Comparison of ENCODE assay signal across 14 cellular contexts in genomic region chrX:154365052-154365600, GRCh38. TPM values are rescaled to one million over a fixed set of nuclear protein-coding genes. Genes with fewer than 3 reads are reported as not detected.
A peak's percentile ranks its signal among the peaks of the same experiment; 100 is the strongest.
DNase-seq lines count a peak whose midpoint lies in the region; ATAC-seq and TF ChIP-seq lines count a peak whose summit lies in the region.
"Had no signal": no experiment of that assay in that cellular context is flagged by ENCODE, and none has a peak within 500 bp of the region (broad histone marks: within the 10 kb centered on the region; RNA-seq: fewer than 3 reads in every experiment).

No MANE protein-coding gene starts in this region.

- H3K4me1 Mint-ChIP-seq in type B pancreatic cell (ENCODE audit: unreplicated experiment), result no peaks in the 10 kb centered on the region

- H3K4me3 Mint-ChIP-seq in type B pancreatic cell, result no peak overlapping the region

- H3K9me3 ChIP-seq in right atrium auricular region, result no peaks in the 10 kb centered on the region
- H3K9me3 ChIP-seq in fibroblast of lung (ENCODE audit: control insufficient read depth, insufficient read depth, low read depth, low read length), result no peaks in the 10 kb centered on the region
- H3K9me3 ChIP-seq in body of pancreas, result no peaks in the 10 kb centered on the region
- H3K9me3 ChIP-seq: pancreas, upper lobe of right lung had no signal

- H3K36me3 ChIP-seq in right atrium auricular region (peaks cover 88% of the 10 kb centered on the region), fibroblast of lung (ENCODE audit: control insufficient read depth, insufficient read depth, low read length) (peaks cover 51% of the 10 kb centered on the region), body of pancreas (replicated peaks in 1 of 2; ENCODE audit: insufficient read depth in 1 of 2, low read depth in 2 of 2) (no peaks in the 10 kb centered on the region)

- no peak for TF ChIP-seq POLR2A in body of pancreas (IDR thresholded peaks at IDR 0.05)

- no peaks in the 10 kb centered on the region for H3K9me3 Mint-ChIP-seq in type B pancreatic cell

- 79 to 91% methylated on average over 9 to 16 of the region's 20 CpGs for whole genome bisulfite sequencing in body of pancreas, 2 donors

- no peaks in the 10 kb centered on the region for H3K27me3 ChIP-seq in right atrium auricular region
- no peaks in the 10 kb centered on the region for H3K27me3 ChIP-seq in fibroblast of lung (ENCODE audit: control insufficient read depth, insufficient read depth, low read length)
- no peaks in the 10 kb centered on the region for H3K27me3 ChIP-seq in body of pancreas
- H3K27me3 ChIP-seq: pancreas, upper lobe of right lung had no signal

- peaks cover 4% of the 10 kb centered on the region for H3K36me3 Mint-ChIP-seq in type B pancreatic cell

- intact Hi-C loops in Right ventricle myocardium inferior (cut with DNase I), result no loop called here
- intact Hi-C loops in body of pancreas (cut with DNase I), result no loop called here

- H3K27ac Mint-ChIP-seq in type B pancreatic cell, result peak overlapping the region; percentile 82

- peak overlapping the region; percentile 84 to 96 for H3K27ac ChIP-seq in right atrium auricular region
- H3K27ac ChIP-seq in fibroblast of lung (ENCODE audit: insufficient read depth, low read length), result no peak overlapping the region
- H3K27ac ChIP-seq in body of pancreas, result no peak overlapping the region
- H3K27ac ChIP-seq: pancreas, upper lobe of right lung had no signal

- DNase-seq in right atrium auricular region (ENCODE audit: low spot score) (no peak), Right ventricle myocardium inferior (ENCODE audit: missing footprints) (no peak), fibroblast of lung (ENCODE audit: low read depth in 2 of 2) (no peak), type B pancreatic cell (ENCODE audit: extremely low spot score, unreplicated experiment) (no peak), NCI-H748 (lab: John Stamatoyannopoulos, UW; ENCODE audit: unreplicated experiment) (no peak), body of pancreas (no peak)
- DNase-seq: activated CD4-positive, alpha-beta T cell treated with anti-CD3 and anti-CD28 coated beads for 4 hours; aorta; mammary epithelial cell; NCI-H2081; pancreas; RPMI8226; stimulated activated CD4-positive, alpha-beta T cell treated with anti-CD3 and anti-CD28 coated beads, Interleukin-15, amount 100 ng/mL, for 24 hours; upper lobe of right lung had no signal

- H3K27me3 Mint-ChIP-seq in type B pancreatic cell, result no peaks in the 10 kb centered on the region

- no peak overlapping the region for H2AFZ ChIP-seq in fibroblast of lung (ENCODE audit: low read length)

- peaks cover 88% of the 10 kb centered on the region for H3K79me2 ChIP-seq in fibroblast of lung (ENCODE audit: control insufficient read depth, insufficient read depth, low read length)

- no peaks in the 10 kb centered on the region for H4K20me1 ChIP-seq in fibroblast of lung (ENCODE audit: control insufficient read depth, extremely low read depth, insufficient read depth, low read length)

- peaks cover 0 to 28% of the 10 kb centered on the region in 2 donors for H3K4me1 ChIP-seq in right atrium auricular region
- H3K4me1 ChIP-seq in fibroblast of lung (ENCODE audit: control insufficient read depth, extremely low read depth, insufficient read depth, low read length), result peaks cover 6% of the 10 kb centered on the region
- H3K4me1 ChIP-seq in body of pancreas, result peaks cover 9% of the 10 kb centered on the region
- H3K4me1 ChIP-seq: pancreas had no signal

- no peak overlapping the region for H3K9ac ChIP-seq in fibroblast of lung (ENCODE audit: insufficient read depth, low read length)

- peak overlapping the region; percentile 25 for H3K4me2 ChIP-seq in fibroblast of lung (ENCODE audit: extremely low read depth, insufficient read depth, low read length)

- H3K4me3 ChIP-seq in right atrium auricular region, result no peak overlapping the region
- H3K4me3 ChIP-seq in fibroblast of lung (replicated peaks in 1 of 4; ENCODE audit: control extremely low read depth in 1 of 4, insufficient read depth in 1 of 4, low read depth in 3 of 4, low read length in 4 of 4), result no peak overlapping the region
- H3K4me3 ChIP-seq in body of pancreas, result no peak overlapping the region
- H3K4me3 ChIP-seq: pancreas, upper lobe of right lung had no signal

- TF ChIP-seq CTCF in right atrium auricular region (IDR thresholded peaks at IDR 0.05) (no peak), fibroblast of lung (conservative IDR thresholded peaks at IDR 0.05 in 1 of 2, IDR thresholded peaks at IDR 0.05 in 1 of 2; ENCODE audit: low read depth in 1 of 2, low read length in 2 of 2) (no peak), type B pancreatic cell (conservative IDR thresholded peaks at IDR 0.05) (no peak), body of pancreas (IDR thresholded peaks at IDR 0.05) (no peak)

- ATAC-seq in Right ventricle myocardium inferior, result no peak
- no peak for ATAC-seq in body of pancreas
- ATAC-seq: pancreas, upper lobe of right lung had no signal

RNA-seq across cellular contexts. Expression of gene FLNA, which starts 9.3 kb away (rescaled TPM):
- total RNA-seq in right atrium auricular region (100 to 1,000 TPM; 263 to 419 TPM), Right ventricle myocardium inferior (253 TPM), fibroblast of lung (2,298 and 2,728 TPM in 2 replicates), type B pancreatic cell (ENCODE audit: low replicate concordance) (806 and 851 TPM in 2 replicates), body of pancreas (100 to 1,000 TPM; 230 to 308 TPM)
- polyA plus RNA-seq in fibroblast of lung, result 654 and 799 TPM in 2 replicates
- 2,069 and 2,562 TPM in 2 replicates for polyA plus RNA-seq in fibroblast of lung (2012)
- polyA minus RNA-seq in fibroblast of lung (ENCODE audit: low replicate concordance), result 6,600 and 11,662 TPM in 2 replicates

RNA-seq across cellular contexts. Expression of gene EMD, which starts 14.0 kb away (rescaled TPM):
- total RNA-seq in right atrium auricular region, result 10 to 100 TPM; 41.5 to 47.0 TPM
- 51.1 TPM for total RNA-seq in Right ventricle myocardium inferior
- total RNA-seq in fibroblast of lung, result 23.4 and 26.4 TPM in 2 replicates
- 72.1 and 82.4 TPM in 2 replicates for polyA plus RNA-seq in fibroblast of lung
- 92.1 and 110 TPM in 2 replicates for polyA plus RNA-seq in fibroblast of lung (2012)
- polyA minus RNA-seq in fibroblast of lung (ENCODE audit: low replicate concordance), result 129 and 139 TPM in 2 replicates
- total RNA-seq in type B pancreatic cell (ENCODE audit: low replicate concordance), result 56.7 and 62.7 TPM in 2 replicates
- total RNA-seq in body of pancreas, result 10 to 100 TPM; 23.6 to 28.3 TPM

RNA-seq across cellular contexts. Expression of gene RPL10, which starts 33.1 kb away (rescaled TPM):
- total RNA-seq in right atrium auricular region (1,000 to 10,000 TPM; 1,667 to 4,587 TPM), Right ventricle myocardium inferior (2,181 TPM), fibroblast of lung (2,291 and 2,319 TPM in 2 replicates), type B pancreatic cell (ENCODE audit: low replicate concordance) (2,880 and 3,042 TPM in 2 replicates), body of pancreas (1,000 to 10,000 TPM; 1,426 to 2,757 TPM)
- 4,015 and 4,527 TPM in 2 replicates for polyA plus RNA-seq in fibroblast of lung
- polyA plus RNA-seq in fibroblast of lung (2012), result 3,945 and 3,972 TPM in 2 replicates
- 1,736 and 2,258 TPM in 2 replicates for polyA minus RNA-seq in fibroblast of lung (ENCODE audit: low replicate concordance)

RNA-seq across cellular contexts. Expression of gene DNASE1L1, which starts 43.9 kb away (rescaled TPM):
- total RNA-seq in right atrium auricular region, result 10 to 100 TPM; 74.4 to 84.0 TPM
- 52.3 TPM for total RNA-seq in Right ventricle myocardium inferior
- 13.9 and 38.5 TPM in 2 replicates for total RNA-seq in fibroblast of lung
- polyA plus RNA-seq in fibroblast of lung, result 11.3 and 13.6 TPM in 2 replicates
- 17.0 and 18.7 TPM in 2 replicates for polyA plus RNA-seq in fibroblast of lung (2012)
- 22.0 and 24.1 TPM in 2 replicates for polyA minus RNA-seq in fibroblast of lung (ENCODE audit: low replicate concordance)
- 13.3 and 14.4 TPM in 2 replicates for total RNA-seq in type B pancreatic cell (ENCODE audit: low replicate concordance)
- 10 to 100 TPM in 1 of 2 donors, 1 to 10 TPM in 1; 9.6 to 16.1 TPM for total RNA-seq in body of pancreas

RNA-seq across cellular contexts. Expression of gene TAFAZZIN, which starts 46.2 kb away (rescaled TPM):
- total RNA-seq in right atrium auricular region (10 to 100 TPM; 24.8 to 28.9 TPM), Right ventricle myocardium inferior (36.1 TPM), fibroblast of lung (17.7 and 21.6 TPM in 2 replicates), type B pancreatic cell (ENCODE audit: low replicate concordance) (30.5 and 46.1 TPM in 2 replicates), body of pancreas (10 to 100 TPM; 42.0 to 97.6 TPM)
- polyA plus RNA-seq in fibroblast of lung, result 11.2 and 12.1 TPM in 2 replicates
- polyA plus RNA-seq in fibroblast of lung (2012), result 11.5 and 14.2 TPM in 2 replicates
- 18.1 and 20.7 TPM in 2 replicates for polyA minus RNA-seq in fibroblast of lung (ENCODE audit: low replicate concordance)

Comparison
In these comparisons a context has a peak if more than half of its experiments do, and no peak if none do; other contexts are left out.
1. H3K27ac ChIP-seq: peak in right atrium auricular region (2 of 2); none in fibroblast of lung (single experiment) and body of pancreas (0 of 4).